Comparison of ENCODE assay signal across 7 cellular contexts in the genomic region with DNA sequence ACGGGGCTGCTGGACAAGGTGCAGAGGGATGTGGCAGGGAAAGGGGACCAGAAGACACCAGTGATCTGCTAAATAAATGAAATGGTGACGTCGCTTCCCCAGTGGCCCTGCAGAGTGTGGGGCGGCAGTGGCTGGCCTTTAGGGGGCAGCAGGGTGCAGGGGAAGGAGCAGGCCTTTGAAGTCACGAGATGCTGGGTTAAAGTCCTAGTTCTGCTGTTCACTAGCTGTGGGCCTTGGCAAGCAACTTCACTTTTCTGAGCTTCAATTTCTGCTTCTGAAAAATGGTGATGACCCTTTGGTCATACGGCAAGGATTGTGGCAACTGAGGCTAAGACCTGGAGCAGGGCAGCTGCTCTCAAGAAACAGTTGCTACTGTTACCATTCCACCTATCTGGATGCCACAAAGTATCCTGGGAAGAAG. TPM values are rescaled to one million over a fixed set of nuclear protein-coding genes. Genes with fewer than 3 reads are reported as not detected.
DNase-seq lines count a peak whose midpoint lies in the region; ATAC-seq and TF ChIP-seq lines count a peak whose summit lies in the region.

No MANE protein-coding gene starts in this region.

- no peaks in the 10 kb centered on the region for H3K27me3 ChIP-seq in testis

- CTCF ChIA-PET in OCI-LY7 (lab: Charles Lee; ENCODE audit: unreplicated experiment), result interaction anchor here (0.6 to 2.3 kb wide), 4 partner anchors 12 to 325 kb away, joined by 4 to 20 read pairs (median 12); no protein-coding TSS in a partner anchor

- H3K9me3 Mint-ChIP-seq in nephron progenitor cell, result no peaks in the 10 kb centered on the region

- H3K4me2 ChIP-seq in OCI-LY7 (ENCODE audit: low read length), result peak overlapping the region; percentile 29; the same call in 1 of the 2 replicates

- no peaks in the 10 kb centered on the region for H4K20me1 ChIP-seq in OCI-LY7 (ENCODE audit: insufficient read depth, low read length)

- 47 to 56% methylated on average over 6 of the region's 6 CpGs for whole genome bisulfite sequencing in testis, 2 donors

- peaks cover 32% of the 10 kb centered on the region for H3K36me3 Mint-ChIP-seq in nephron progenitor cell (ENCODE audit: low read depth)

- no peak overlapping the region for H3K4me3 Mint-ChIP-seq in nephron progenitor cell

- no peaks in the 10 kb centered on the region for H3K36me3 ChIP-seq in OCI-LY7 (ENCODE audit: insufficient read depth, low read length)
- H3K36me3 ChIP-seq in testis (ENCODE audit: low read depth, missing control alignments), result no peaks in the 10 kb centered on the region

- no peak overlapping the region for H3K4me3 ChIP-seq in OCI-LY7 (ENCODE audit: low read depth, low read length, poor library complexity, severe bottlenecking)
- no peak overlapping the region for H3K4me3 ChIP-seq in epithelial cell of proximal tubule (ENCODE audit: low read depth, low read length)
- no peak overlapping the region for H3K4me3 ChIP-seq in testis

- no peaks in the 10 kb centered on the region for H3K9me3 ChIP-seq in OCI-LY7 (ENCODE audit: low read length)
- H3K9me3 ChIP-seq in testis, result no peaks in the 10 kb centered on the region

- H3K27ac Mint-ChIP-seq in nephron progenitor cell, result no peak overlapping the region

- DNase-seq in HuH-7 (ENCODE audit: low spot score) (peak; percentile 82), OCI-LY7 (ENCODE audit: low spot score) (peak; percentile 86), activated T-cell treated with anti-CD3 and anti-CD28 coated beads for 1 hour (ENCODE audit: low read depth) (peak; percentile 76), epithelial cell of proximal tubule (ENCODE audit: low read depth) (peak; percentile 26), nephron progenitor cell (peak; percentile 61), testis (peak; percentile 70)

- no peaks in the 10 kb centered on the region for H3K79me2 ChIP-seq in OCI-LY7 (ENCODE audit: insufficient read depth, low read depth, low read length)

- BruUV-seq in OCI-LY7 (replicated peaks; lab: Mats Ljungman, UMichigan), result no TSS peak

- no peaks in the 10 kb centered on the region for H3K27me3 Mint-ChIP-seq in nephron progenitor cell (ENCODE audit: low read depth, poor library complexity)

- peak overlapping the region; percentile 41; the same call in 1 of the 2 replicates for H2AFZ ChIP-seq in OCI-LY7 (ENCODE audit: low read length)

- intact Hi-C loops in OCI-LY7 (cut with micrococcal nuclease; ENCODE audit: unreplicated experiment), result loop anchor here (1.0 kb wide), 3 partner anchors 45 to 107 kb away; a partner anchor contains a TSS
- intact Hi-C loops in testis (cut with DNase I; ENCODE audit: low total_unique reads), result no loop called here

- no peaks in the 10 kb centered on the region for H3K9me2 ChIP-seq in OCI-LY7 (ENCODE audit: insufficient read depth, low read length)

- TF ChIP-seq POLR2A in testis (IDR thresholded peaks at IDR 0.05), result no peak

- TF ChIP-seq CTCF in OCI-LY7 (conservative IDR thresholded peaks at IDR 0.05; ENCODE audit: low read length) (peak; percentile 89), epithelial cell of proximal tubule (conservative IDR thresholded peaks at IDR 0.05; ENCODE audit: low read depth, low read length) (peak; percentile 91), nephron progenitor cell (IDR thresholded peaks at IDR 0.05) (peak; percentile 58), testis (IDR thresholded peaks at IDR 0.05) (peak; percentile 38 to 60 (median 47))

- H3K4me1 ChIP-seq in OCI-LY7 (ENCODE audit: insufficient read depth, low read length, poor library complexity, severe bottlenecking) (peaks cover 41% of the 10 kb centered on the region), testis (peaks cover 10% of the 10 kb centered on the region)

- peaks cover 7% of the 10 kb centered on the region for H3K4me1 Mint-ChIP-seq in nephron progenitor cell

- peak; percentile 62 for ATAC-seq in GM18502 (IDR thresholded peaks at IDR 0.05; ENCODE audit: poor library complexity, unreplicated experiment)

- POLR2A ChIA-PET in OCI-LY7 (lab: Charles Lee), result interaction anchor here (0.6 to 1.3 kb wide), 3 partner anchors 64 to 107 kb away, joined by 3 to 4 read pairs (median 3); no protein-coding TSS in a partner anchor

- H3K27ac ChIP-seq in OCI-LY7 (ENCODE audit: low read depth, low read length, poor library complexity, severe bottlenecking) (peak overlapping the region; percentile 25), testis (no peak overlapping the region)

RNA-seq across cellular contexts. Expression of a gene that starts 9.2 kb away (rescaled TPM):
- 17.9 and 19.6 TPM in 2 replicates for total RNA-seq in OCI-LY7 (2014; rRNA removed; shearing (Covaris generic))
- 16.0 and 16.8 TPM in 2 replicates for total RNA-seq in OCI-LY7 (2022)
- total RNA-seq in epithelial cell of proximal tubule, result 126 and 131 TPM in 2 replicates
- 10 to 100 TPM; 23.2 to 26.1 TPM for total RNA-seq in testis
- polyA plus RNA-seq in testis (ENCODE audit: insufficient read depth, low read depth, low replicate concordance), result 18.7 TPM

RNA-seq across cellular contexts. Expression of a gene that starts 15.5 kb away (rescaled TPM):
- 9.0 and 13.1 TPM in 2 replicates for total RNA-seq in OCI-LY7 (2014; rRNA removed; shearing (Covaris generic))
- total RNA-seq in OCI-LY7 (2022) (27.4 and 30.7 TPM in 2 replicates), epithelial cell of proximal tubule (22.1 and 38.5 TPM in 2 replicates), testis (10 to 100 TPM; 48.2 to 54.3 TPM)
- polyA plus RNA-seq in testis (ENCODE audit: insufficient read depth, low read depth, low replicate concordance), result 38.8 TPM

RNA-seq across cellular contexts. Expression of a gene that starts 18.8 kb away (rescaled TPM):
- 65.1 and 91.2 TPM in 2 replicates for total RNA-seq in OCI-LY7 (2014; rRNA removed; shearing (Covaris generic))
- total RNA-seq in OCI-LY7 (2022) (66.5 and 68.3 TPM in 2 replicates), epithelial cell of proximal tubule (129 and 160 TPM in 2 replicates), testis (10 to 100 TPM; 46.5 to 47.8 TPM)
- polyA plus RNA-seq in testis (ENCODE audit: insufficient read depth, low read depth, low replicate concordance), result 36.1 TPM

RNA-seq across cellular contexts. Expression of a gene that starts 31.5 kb away (rescaled TPM):
- 89.9 and 90.8 TPM in 2 replicates for total RNA-seq in OCI-LY7 (2014; rRNA removed; shearing (Covaris generic))
- total RNA-seq in OCI-LY7 (2022) (63.6 and 67.2 TPM in 2 replicates), epithelial cell of proximal tubule (39.0 and 47.0 TPM in 2 replicates), testis (10 to 100 TPM; 83.7 to 89.9 TPM)
- polyA plus RNA-seq in testis (ENCODE audit: insufficient read depth, low read depth, low replicate concordance), result 99.3 TPM

RNA-seq across cellular contexts. Expression of a gene that starts 58.3 kb away (rescaled TPM):
- 9.1 and 9.3 TPM in 2 replicates for total RNA-seq in OCI-LY7 (2014; rRNA removed; shearing (Covaris generic))
- total RNA-seq in OCI-LY7 (2022), result 9.3 and 9.9 TPM in 2 replicates
- total RNA-seq in epithelial cell of proximal tubule, result 31.9 and 33.8 TPM in 2 replicates
- total RNA-seq in testis, result 10 to 100 TPM; 34.0 to 41.2 TPM
- 68.8 TPM for polyA plus RNA-seq in testis (ENCODE audit: insufficient read depth, low read depth, low replicate concordance)

Comparison
In these comparisons a context has a peak if more than half of its experiments do, and no peak if none do; other contexts are left out.
1. DNase-seq: peak in every context shown above with its lines; median percentile 86 in OCI-LY7; 82 in HuH-7; 76 in activated T-cell treated with anti-CD3 and anti-CD28 coated beads for 1 hour; 70 in testis; 61 in nephron progenitor cell; 26 in epithelial cell of proximal tubule.